Comparison of ENCODE assay signal across 21 cellular contexts in the genomic region with DNA sequence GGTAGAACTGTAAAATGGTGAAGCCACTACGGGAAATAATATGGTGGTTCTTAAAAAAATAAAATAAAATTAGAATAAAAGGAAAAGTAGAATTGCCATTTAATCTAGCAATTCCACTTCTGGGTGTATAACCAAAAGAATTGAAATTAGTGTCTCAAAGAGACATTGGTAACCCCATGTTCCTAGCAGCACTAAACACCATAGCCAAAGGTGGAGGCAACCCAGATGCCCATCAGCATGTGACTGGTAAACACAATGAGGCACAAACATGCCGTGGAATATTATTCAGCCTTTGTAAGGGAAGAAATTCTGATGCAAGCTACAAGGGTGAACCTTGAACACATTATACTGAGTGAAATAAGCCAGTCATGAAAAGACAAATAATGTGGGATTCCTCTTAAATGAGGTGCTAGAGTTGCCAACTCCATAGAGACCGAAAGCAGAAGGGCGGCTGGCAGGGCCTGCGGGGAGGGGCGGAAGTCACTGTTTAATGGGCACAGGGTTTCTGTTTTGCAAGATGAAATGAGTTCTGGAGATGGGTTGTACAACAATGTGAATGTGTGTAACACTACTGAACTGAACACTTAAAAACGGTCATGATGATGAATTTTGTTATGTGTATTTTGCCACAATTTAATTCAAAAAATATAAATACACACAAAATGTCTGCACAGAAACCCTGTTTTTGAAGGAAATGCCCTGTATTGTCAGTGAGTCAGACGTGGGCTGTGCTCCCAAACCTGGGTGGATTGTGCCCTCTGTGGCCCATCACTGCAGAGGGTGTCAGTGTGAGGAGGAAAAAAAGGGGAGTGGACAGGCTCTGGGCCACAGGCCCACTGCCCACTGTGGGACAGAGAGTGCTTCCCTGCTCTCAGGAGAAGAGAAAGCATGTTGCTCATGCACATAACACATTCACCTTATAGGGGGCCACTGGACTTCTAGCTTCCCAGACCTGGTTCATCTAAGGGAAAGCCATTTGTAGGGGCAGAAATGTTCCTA. TPM values are rescaled to one million over a fixed set of nuclear protein-coding genes. Genes with fewer than 3 reads are reported as not detected.
DNase-seq lines count a peak whose midpoint lies in the region; ATAC-seq and TF ChIP-seq lines count a peak whose summit lies in the region.
"Had no signal": no experiment of that assay in that cellular context is flagged by ENCODE, and none has a peak within 500 bp of the region (broad histone marks: within the 10 kb centered on the region; RNA-seq: fewer than 3 reads in every experiment).

No MANE protein-coding gene starts in this region.

- CTCF ChIA-PET in activated CD8-positive, alpha-beta T cell treated with anti-CD3 and anti-CD28 coated beads for 36 hours (lab: Charles Lee), result no interaction called here
- CTCF ChIA-PET in activated CD8-positive, alpha-beta T cell treated with anti-CD3 and anti-CD28 coated beads, Interleukin-2, amount 10 ng/mL, durations not matched to agents 7 days and 5 days (lab: Charles Lee), result no interaction called here
- CTCF ChIA-PET in RWPE1 (lab: Yijun Ruan, JAX), result no interaction called here

- no peak overlapping the region for H3K4me3 ChIP-seq in left lung
- no peak overlapping the region for H3K4me3 ChIP-seq in skin epidermis
- H3K4me3 ChIP-seq in testis, result no peak overlapping the region
- H3K4me3 ChIP-seq: ascending aorta, colonic mucosa, smooth muscle cell, thyroid gland had no signal

- no peaks in the 10 kb centered on the region for H3K4me1 Mint-ChIP-seq in activated CD8-positive, alpha-beta T cell treated with anti-CD3 and anti-CD28 coated beads for 36 hours (ENCODE audit: low read depth)
- H3K4me1 Mint-ChIP-seq in activated CD8-positive, alpha-beta T cell treated with anti-CD3 and anti-CD28 coated beads, Interleukin-2, amount 10 ng/mL, durations not matched to agents 7 days and 5 days (ENCODE audit: low read depth), result peaks cover 6% of the 10 kb centered on the region
- H3K4me1 Mint-ChIP-seq in chondrocyte (ENCODE audit: low read depth), result peaks cover 7% of the 10 kb centered on the region
- H3K4me1 Mint-ChIP-seq: stimulated activated effector memory CD8-positive, alpha-beta T cell treated with anti-CD3 and anti-CD28 coated beads, Interleukin-12 subunit alpha, Interleukin-12 subunit beta, amount 100 ng/mL, for 72 hours had no signal

- no peak for TF ChIP-seq CTCF in activated CD8-positive, alpha-beta T cell treated with anti-CD3 and anti-CD28 coated beads for 36 hours (IDR thresholded peaks at IDR 0.05)
- no peak for TF ChIP-seq CTCF in RWPE1 (conservative IDR thresholded peaks at IDR 0.05; ENCODE audit: low read depth)
- no peak for TF ChIP-seq CTCF in left lung (IDR thresholded peaks at IDR 0.05)
- no peak for TF ChIP-seq CTCF in chondrocyte (IDR thresholded peaks at IDR 0.05)
- no peak for TF ChIP-seq CTCF in testis (IDR thresholded peaks at IDR 0.05)

- WGBS in testis, 2 donors, result 85 to 88% methylated on average over 8 of the region's 8 CpGs

- no peak for ATAC-seq in activated CD8-positive, alpha-beta T cell treated with anti-CD3 and anti-CD28 coated beads for 36 hours
- ATAC-seq in activated CD8-positive, alpha-beta T cell treated with anti-CD3 and anti-CD28 coated beads, Interleukin-2, amount 10 ng/mL, durations not matched to agents 7 days and 5 days, result no peak
- peak; percentile 47 for ATAC-seq in left lung

- TF ChIP-seq POLR2A in testis (IDR thresholded peaks at IDR 0.05), result no peak

- H3K36me3 ChIP-seq in left lung (no peaks in the 10 kb centered on the region), testis (ENCODE audit: low read depth, missing control alignments) (no peaks in the 10 kb centered on the region)
- H3K36me3 ChIP-seq: ascending aorta, colonic mucosa, thyroid gland had no signal

- H3K9me3 ChIP-seq in left lung (no peaks in the 10 kb centered on the region), testis (no peaks in the 10 kb centered on the region)
- H3K9me3 ChIP-seq: ascending aorta, colonic mucosa, thyroid gland had no signal

- no peaks in the 10 kb centered on the region for H3K9me3 Mint-ChIP-seq in activated CD8-positive, alpha-beta T cell treated with anti-CD3 and anti-CD28 coated beads for 36 hours
- H3K9me3 Mint-ChIP-seq in activated CD8-positive, alpha-beta T cell treated with anti-CD3 and anti-CD28 coated beads, Interleukin-2, amount 10 ng/mL, durations not matched to agents 7 days and 5 days (ENCODE audit: insufficient read depth), result no peaks in the 10 kb centered on the region
- no peaks in the 10 kb centered on the region for H3K9me3 Mint-ChIP-seq in chondrocyte (ENCODE audit: low read depth)
- H3K9me3 Mint-ChIP-seq: stimulated activated effector memory CD8-positive, alpha-beta T cell treated with anti-CD3 and anti-CD28 coated beads, Interleukin-12 subunit alpha, Interleukin-12 subunit beta, amount 100 ng/mL, for 72 hours had no signal

- H3K27me3 Mint-ChIP-seq in activated CD8-positive, alpha-beta T cell treated with anti-CD3 and anti-CD28 coated beads for 36 hours, result no peaks in the 10 kb centered on the region
- H3K27me3 Mint-ChIP-seq in activated CD8-positive, alpha-beta T cell treated with anti-CD3 and anti-CD28 coated beads, Interleukin-2, amount 10 ng/mL, durations not matched to agents 7 days and 5 days (ENCODE audit: low read depth), result peaks cover 9% of the 10 kb centered on the region
- H3K27me3 Mint-ChIP-seq in chondrocyte (ENCODE audit: low read depth), result no peaks in the 10 kb centered on the region

- H3K27ac ChIP-seq in RWPE1 (peak overlapping the region; percentile 67), left lung (peak overlapping the region in 1 of 2 donors; percentile 71), skin epidermis (peak overlapping the region in 12 of 21 experiments; percentile 3 to 72 (median 51)), testis (no peak overlapping the region)
- H3K27ac ChIP-seq: ascending aorta, colonic mucosa, thyroid gland had no signal

- intact Hi-C loops in activated CD8-positive, alpha-beta T cell treated with anti-CD3 and anti-CD28 coated beads for 36 hours (cut with micrococcal nuclease), result no loop called here
- intact Hi-C loops in left lung (cut with DNase I) (no loop called here), testis (cut with DNase I; ENCODE audit: low total_unique reads) (no loop called here)

- no peak overlapping the region for H3K4me3 Mint-ChIP-seq in activated CD8-positive, alpha-beta T cell treated with anti-CD3 and anti-CD28 coated beads for 36 hours
- no peak overlapping the region for H3K4me3 Mint-ChIP-seq in activated CD8-positive, alpha-beta T cell treated with anti-CD3 and anti-CD28 coated beads, Interleukin-2, amount 10 ng/mL, durations not matched to agents 7 days and 5 days
- no peak overlapping the region for H3K4me3 Mint-ChIP-seq in chondrocyte (ENCODE audit: unreplicated experiment)
- H3K4me3 Mint-ChIP-seq: mesothelial cell of epicardium; stimulated activated effector memory CD8-positive, alpha-beta T cell treated with anti-CD3 and anti-CD28 coated beads, Interleukin-12 subunit alpha, Interleukin-12 subunit beta, amount 100 ng/mL, for 72 hours had no signal

- POLR2A ChIA-PET in activated CD8-positive, alpha-beta T cell treated with anti-CD3 and anti-CD28 coated beads for 36 hours (lab: Charles Lee), result no interaction called here
- POLR2A ChIA-PET in activated CD8-positive, alpha-beta T cell treated with anti-CD3 and anti-CD28 coated beads, Interleukin-2, amount 10 ng/mL, durations not matched to agents 7 days and 5 days (lab: Charles Lee), result no interaction called here
- POLR2A ChIA-PET in RWPE1 (lab: Yijun Ruan, JAX; ENCODE audit: low non-redundant PET), result interaction anchor here (1.1 kb wide), 1 partner anchor 36 kb away, joined by 3 read pairs; no protein-coding TSS in a partner anchor

- peak overlapping the region; percentile 16 for H3K27ac Mint-ChIP-seq in activated CD8-positive, alpha-beta T cell treated with anti-CD3 and anti-CD28 coated beads for 36 hours
- H3K27ac Mint-ChIP-seq in activated CD8-positive, alpha-beta T cell treated with anti-CD3 and anti-CD28 coated beads, Interleukin-2, amount 10 ng/mL, durations not matched to agents 7 days and 5 days, result no peak overlapping the region
- H3K27ac Mint-ChIP-seq in chondrocyte (ENCODE audit: unreplicated experiment), result no peak overlapping the region
- H3K27ac Mint-ChIP-seq: mesothelial cell of epicardium; stimulated activated effector memory CD8-positive, alpha-beta T cell treated with anti-CD3 and anti-CD28 coated beads, Interleukin-12 subunit alpha, Interleukin-12 subunit beta, amount 100 ng/mL, for 72 hours had no signal

- H3K4me1 ChIP-seq in left lung, result peaks cover 0 to 87% of the 10 kb centered on the region in 2 donors
- no peaks in the 10 kb centered on the region for H3K4me1 ChIP-seq in testis
- H3K4me1 ChIP-seq: ascending aorta, colonic mucosa had no signal

- DNase-seq in activated CD8-positive, alpha-beta T cell treated with anti-CD3 and anti-CD28 coated beads for 36 hours, result no peak
- no peak for DNase-seq in activated CD8-positive, alpha-beta T cell treated with anti-CD3 and anti-CD28 coated beads, Interleukin-2, amount 10 ng/mL, durations not matched to agents 7 days and 5 days
- DNase-seq in RWPE1 (ENCODE audit: low spot score), result no peak
- DNase-seq in left lung, result peak in 1 of 2 donors; percentile 66
- no peak for DNase-seq in chondrocyte (ENCODE audit: low spot score)
- DNase-seq in glomerular visceral epithelial cell (ENCODE audit: extremely low spot score), result no peak
- DNase-seq in testis, result no peak
- DNase-seq: 8988T; activated CD4-positive, alpha-beta T cell treated with anti-CD3 and anti-CD28 coated beads for 1 hour; activated CD8-positive, alpha-beta memory T cell treated with anti-CD3 and anti-CD28 coated beads, Interleukin-2, amount 50 U/mL, for 4 hours; activated naive CD4-positive, alpha-beta T cell treated with Interleukin-2 at 50 U/mL for 16 hours; colonic mucosa; IMR-90; NCI-H1105; T-helper 9 cell; thyroid gland had no signal

- no peaks in the 10 kb centered on the region for H3K36me3 Mint-ChIP-seq in activated CD8-positive, alpha-beta T cell treated with anti-CD3 and anti-CD28 coated beads for 36 hours (ENCODE audit: low read depth)
- H3K36me3 Mint-ChIP-seq in activated CD8-positive, alpha-beta T cell treated with anti-CD3 and anti-CD28 coated beads, Interleukin-2, amount 10 ng/mL, durations not matched to agents 7 days and 5 days (ENCODE audit: low read depth), result no peaks in the 10 kb centered on the region
- H3K36me3 Mint-ChIP-seq in chondrocyte (ENCODE audit: low read depth), result no peaks in the 10 kb centered on the region
- H3K36me3 Mint-ChIP-seq: mesothelial cell of epicardium; stimulated activated effector memory CD8-positive, alpha-beta T cell treated with anti-CD3 and anti-CD28 coated beads, Interleukin-12 subunit alpha, Interleukin-12 subunit beta, amount 100 ng/mL, for 72 hours had no signal

- H3K27me3 ChIP-seq in left lung (no peaks in the 10 kb centered on the region), testis (no peaks in the 10 kb centered on the region)
- H3K27me3 ChIP-seq: ascending aorta, colonic mucosa, thyroid gland had no signal

RNA-seq across cellular contexts. Expression of a gene that starts 49.6 kb away (rescaled TPM):
- total RNA-seq in activated CD8-positive, alpha-beta T cell treated with anti-CD3 and anti-CD28 coated beads for 36 hours, result under 1 TPM; 0.11 TPM
- under 1 TPM; 0.73 to 0.82 TPM for total RNA-seq in activated CD8-positive, alpha-beta T cell treated with anti-CD3 and anti-CD28 coated beads, Interleukin-2, amount 10 ng/mL, durations not matched to agents 7 days and 5 days
- total RNA-seq in left lung (100 to 1,000 TPM in 1 of 2 donors, 10 to 100 TPM in 1; 71.2 to 108 TPM), chondrocyte (0.17 to 3.7 TPM (median 3.4 TPM) in 3 replicates), testis (10 to 100 TPM in 1 of 2 donors, 1 to 10 TPM in 1; 9.4 to 14.2 TPM)
- 14.8 TPM for polyA plus RNA-seq in testis (ENCODE audit: insufficient read depth, low read depth, low replicate concordance)
- total RNA-seq: smooth muscle cell had no signal
- polyA plus RNA-seq: smooth muscle cell had no signal

Comparison
In these comparisons a context has a peak if more than half of its experiments do, and no peak if none do; other contexts are left out.
1. H3K27ac ChIP-seq: peak in RWPE1 (single experiment) and skin epidermis (12 of 21); none in testis (0 of 2).
2. RNA of a gene that starts 49.6 kb away (total RNA-seq): 71.2 to 108 TPM in left lung; 9.4 to 14.2 TPM in testis, 0.17 to 3.7 TPM in chondrocyte, 0.73 to 0.82 TPM in activated CD8-positive, alpha-beta T cell treated with anti-CD3 and anti-CD28 coated beads, Interleukin-2, amount 10 ng/mL, durations not matched to agents 7 days and 5 days and 0.11 TPM in activated CD8-positive, alpha-beta T cell treated with anti-CD3 and anti-CD28 coated beads for 36 hours; every median in the first group is over 4 times any median in the second.